In the genomic region with DNA sequence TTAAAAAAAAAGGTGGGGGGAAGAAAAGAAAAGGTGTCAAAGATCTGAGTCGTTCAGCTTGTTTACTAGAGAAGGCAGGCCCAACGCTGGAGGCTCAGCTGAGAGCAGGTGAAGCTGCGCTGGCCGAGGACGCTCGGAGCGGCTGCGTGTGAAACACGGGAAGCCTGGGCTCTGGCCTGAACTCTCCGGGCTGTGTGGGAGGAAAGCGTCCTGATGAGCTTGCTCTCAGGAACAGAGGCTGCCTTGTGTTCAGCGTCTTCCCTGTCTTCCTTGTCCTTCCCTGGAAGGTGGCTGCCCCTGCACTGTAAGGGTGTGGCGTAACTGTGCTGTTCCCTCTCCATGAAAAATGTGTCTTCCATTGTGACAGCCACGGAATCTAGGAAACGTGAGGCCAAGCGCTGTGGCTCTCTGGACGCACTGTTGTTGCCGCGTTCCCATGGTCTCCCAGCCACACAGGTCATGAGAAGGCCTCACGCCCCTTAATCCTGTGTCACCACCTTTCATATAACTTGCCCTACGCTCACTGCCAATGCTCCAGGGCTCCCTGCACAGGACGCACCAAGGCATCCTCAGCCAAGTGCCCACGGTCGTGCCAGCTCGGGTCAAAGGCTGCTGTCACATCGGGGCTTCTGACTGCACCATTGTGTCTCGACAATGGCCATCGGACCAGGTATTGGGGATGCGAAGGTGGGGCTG, we compare ENCODE assay signal across 18 cellular contexts. TPM values are rescaled to one million over a fixed set of nuclear protein-coding genes. Genes with fewer than 3 reads are reported as not detected.
A peak's percentile ranks its signal among the peaks of the same experiment; 100 is the strongest.
DNase-seq lines count a peak whose midpoint lies in the region; ATAC-seq and TF ChIP-seq lines count a peak whose summit lies in the region.
"Had no signal": no experiment of that assay in that cellular context is flagged by ENCODE, and none has a peak within 500 bp of the region (broad histone marks: within the 10 kb centered on the region; RNA-seq: fewer than 3 reads in every experiment).

No MANE protein-coding gene starts in this region.

- peaks cover 94% of the 10 kb centered on the region for H3K36me3 Mint-ChIP-seq in activated T-cell treated with anti-CD3 and anti-CD28 coated beads, Interleukin-2, amount 50 U/mL, for 24 hours (ENCODE audit: low read depth)
- peaks cover 12 to 18% of the 10 kb centered on the region in 2 donors for H3K36me3 Mint-ChIP-seq in activated T-cell treated with anti-CD3 and anti-CD28 coated beads, Interleukin-2, amount 50 U/mL, for 72 hours (ENCODE audit: insufficient read depth in 2 of 2)
- no peaks in the 10 kb centered on the region for H3K36me3 Mint-ChIP-seq in H9 (ENCODE audit: insufficient read depth in 1 of 3, low read depth in 3 of 3)
- no peaks in the 10 kb centered on the region for H3K36me3 Mint-ChIP-seq in progenitor cell of endocrine pancreas (ENCODE audit: insufficient read depth)

- H3K4me1 Mint-ChIP-seq in activated T-cell treated with anti-CD3 and anti-CD28 coated beads, Interleukin-2, amount 50 U/mL, for 24 hours (ENCODE audit: low read depth), result no peaks in the 10 kb centered on the region
- no peaks in the 10 kb centered on the region for H3K4me1 Mint-ChIP-seq in activated T-cell treated with anti-CD3 and anti-CD28 coated beads, Interleukin-2, amount 50 U/mL, for 72 hours (ENCODE audit: low read depth)
- H3K4me1 Mint-ChIP-seq in H9 (peaks cover 3 to 5% of the 10 kb centered on the region in 2 experiments; a peak in 2 of 4 replicates), progenitor cell of endocrine pancreas (ENCODE audit: low read depth) (peaks cover 2% of the 10 kb centered on the region)

- H2BK5ac ChIP-seq in H9 (ENCODE audit: insufficient read length, low read length), result no peak overlapping the region

- H3K9ac ChIP-seq in H9 (ENCODE audit: extremely low read depth, insufficient read length, low read length), result no peak overlapping the region
- H3K9ac ChIP-seq: BLaER1 had no signal

- H3K9me3 ChIP-seq in H9 (ENCODE audit: control insufficient read depth, low read depth, low read length), result no peaks in the 10 kb centered on the region
- H3K9me3 ChIP-seq: BLaER1 had no signal

- DNase-seq in activated T-cell treated with anti-CD3 and anti-CD28 coated beads, Interleukin-2, amount 50 U/mL, for 24 hours, result no peak
- DNase-seq in activated T-cell treated with anti-CD3 and anti-CD28 coated beads, Interleukin-2, amount 50 U/mL, for 72 hours, result no peak
- DNase-seq in H9, result peak; percentile 19
- peak; percentile 57 for DNase-seq in islet precursor cell
- no peak for DNase-seq in progenitor cell of endocrine pancreas (ENCODE audit: low spot score, unreplicated experiment)
- DNase-seq in activated CD4-positive, alpha-beta T cell treated with anti-CD3 and anti-CD28 coated beads for 1 hour, result no peak
- no peak for DNase-seq in T-helper 9 cell
- DNase-seq in NCI-H510A treated with DMSO at 0.1 percent for 48 hours (lab: John Stamatoyannopoulos, UW), result no peak
- DNase-seq: CD8-positive, alpha-beta memory T cell; GF-D8; MV-4-11; NCI-H1417 treated with DMSO at 0.1 percent for 48 hours; NCI-H2029 treated with DMSO at 0.1 percent for 48 hours; NCI-H2227 treated with DMSO at 0.1 percent for 48 hours; NCI-H69 had no signal

- H3K79me2 ChIP-seq in H9 (ENCODE audit: insufficient read depth, low read length), result no peaks in the 10 kb centered on the region

- no peaks in the 10 kb centered on the region for H3K79me1 ChIP-seq in H9 (ENCODE audit: insufficient read depth, low read depth, low read length, poor library complexity, severe bottlenecking)

- no peak overlapping the region for H2AFZ ChIP-seq in H9 (ENCODE audit: low read length)

- H3K27me3 Mint-ChIP-seq in activated T-cell treated with anti-CD3 and anti-CD28 coated beads, Interleukin-2, amount 50 U/mL, for 24 hours, result no peaks in the 10 kb centered on the region
- H3K27me3 Mint-ChIP-seq in activated T-cell treated with anti-CD3 and anti-CD28 coated beads, Interleukin-2, amount 50 U/mL, for 72 hours (ENCODE audit: low read depth), result no peaks in the 10 kb centered on the region
- H3K27me3 Mint-ChIP-seq in H9 (ENCODE audit: low read depth) (no peaks in the 10 kb centered on the region; the same call in 1 of the 2 replicates), progenitor cell of endocrine pancreas (peaks cover 16% of the 10 kb centered on the region)
- H3K27me3 Mint-ChIP-seq: CD8-positive, alpha-beta memory T cell had no signal

- no peaks in the 10 kb centered on the region for H3K9me3 Mint-ChIP-seq in activated T-cell treated with anti-CD3 and anti-CD28 coated beads, Interleukin-2, amount 50 U/mL, for 24 hours
- H3K9me3 Mint-ChIP-seq in activated T-cell treated with anti-CD3 and anti-CD28 coated beads, Interleukin-2, amount 50 U/mL, for 72 hours, result no peaks in the 10 kb centered on the region
- H3K9me3 Mint-ChIP-seq in H9, result no peaks in the 10 kb centered on the region
- no peaks in the 10 kb centered on the region for H3K9me3 Mint-ChIP-seq in progenitor cell of endocrine pancreas (ENCODE audit: low read depth)
- H3K9me3 Mint-ChIP-seq: CD8-positive, alpha-beta memory T cell had no signal

- H3T11ph ChIP-seq in H9 (ENCODE audit: low read length), result no peak overlapping the region

- no peak overlapping the region for H3K4me3 Mint-ChIP-seq in activated T-cell treated with anti-CD3 and anti-CD28 coated beads, Interleukin-2, amount 50 U/mL, for 24 hours
- H3K4me3 Mint-ChIP-seq in activated T-cell treated with anti-CD3 and anti-CD28 coated beads, Interleukin-2, amount 50 U/mL, for 72 hours, result no peak overlapping the region
- H3K4me3 Mint-ChIP-seq in H9 (no peak overlapping the region), progenitor cell of endocrine pancreas (ENCODE audit: low read depth) (no peak overlapping the region)
- H3K4me3 Mint-ChIP-seq: CD8-positive, alpha-beta memory T cell had no signal

- H3K23me2 ChIP-seq in H9 (ENCODE audit: insufficient read length, low read depth, low read length, poor library complexity, severe bottlenecking), result no peaks in the 10 kb centered on the region

- H3K4ac ChIP-seq in H9 (ENCODE audit: low read depth, low read length), result no peak overlapping the region

- H4K5ac ChIP-seq in H9 (ENCODE audit: insufficient read length, low read depth, low read length), result no peak overlapping the region

- peak overlapping the region; percentile 44 for H3K27ac Mint-ChIP-seq in activated T-cell treated with anti-CD3 and anti-CD28 coated beads, Interleukin-2, amount 50 U/mL, for 24 hours
- H3K27ac Mint-ChIP-seq in activated T-cell treated with anti-CD3 and anti-CD28 coated beads, Interleukin-2, amount 50 U/mL, for 72 hours, result no peak overlapping the region
- H3K27ac Mint-ChIP-seq in H9, result peak overlapping the region in 1 of 3 experiments; percentile 70; a peak in 1 of 7 replicates
- peak overlapping the region; percentile 71 for H3K27ac Mint-ChIP-seq in progenitor cell of endocrine pancreas

- no peak overlapping the region for H3K18ac ChIP-seq in H9 (ENCODE audit: insufficient read length, low read depth, low read length)

- no peak for ATAC-seq in activated T-cell treated with anti-CD3 and anti-CD28 coated beads, Interleukin-2, amount 50 U/mL, for 72 hours (replicated peaks in 1 of 2)

- H2AK5ac ChIP-seq in H9 (ENCODE audit: insufficient read length, low read length), result no peak overlapping the region

- TF ChIP-seq CTCF in H9 (conservative IDR thresholded peaks at IDR 0.05) (no peak), progenitor cell of endocrine pancreas (IDR thresholded peaks at IDR 0.05; ENCODE audit: unreplicated experiment) (no peak)

- H4K91ac ChIP-seq in H9 (ENCODE audit: insufficient read length, low read depth, low read length), result no peak overlapping the region

- no peak overlapping the region for H3K56ac ChIP-seq in H9 (ENCODE audit: insufficient read length, low read depth, low read length)

- no peak overlapping the region for H3K4me2 ChIP-seq in H9 (ENCODE audit: insufficient read depth, insufficient read length, low read length)
- H3K4me2 ChIP-seq: BLaER1 had no signal

- no CpG with 5 or more reads among the region's 29 CpGs for WGBS in H9 (ENCODE audit: extremely low coverage, insufficient read length, low lambda C conversion rate)

- no peaks in the 10 kb centered on the region for H4K20me1 ChIP-seq in H9 (ENCODE audit: control insufficient read depth, insufficient read depth, insufficient read length)
- H4K20me1 ChIP-seq: BLaER1 had no signal

- H4K8ac ChIP-seq in H9 (replicated peaks; ENCODE audit: insufficient read length, low read depth, low read length), result no peak overlapping the region

- no peak overlapping the region for H2BK12ac ChIP-seq in H9 (ENCODE audit: insufficient read length, low read depth, low read length)

- H2BK120ac ChIP-seq in H9 (ENCODE audit: low read depth, low read length, poor library complexity, severe bottlenecking), result no peak overlapping the region

- H3K23ac ChIP-seq in H9 (ENCODE audit: insufficient read length, low read depth, low read length), result no peak overlapping the region

- H3K27me3 ChIP-seq in H9 (ENCODE audit: insufficient read depth, low read length), result no peaks in the 10 kb centered on the region
- H3K27me3 ChIP-seq: BLaER1 had no signal

- no peak overlapping the region for H2BK15ac ChIP-seq in H9 (ENCODE audit: low read depth, low read length)

- no peak overlapping the region for H2BK20ac ChIP-seq in H9 (ENCODE audit: low read depth, low read length, poor library complexity, severe bottlenecking)

- no peak overlapping the region for H3K14ac ChIP-seq in H9 (ENCODE audit: insufficient read depth, low read length)

- H3K4me1 ChIP-seq in H9 (ENCODE audit: insufficient read depth, low read length), result no peaks in the 10 kb centered on the region; the same call in 1 of the 2 replicates
- H3K4me1 ChIP-seq: BLaER1 had no signal

- H3K27ac ChIP-seq in H9 (ENCODE audit: insufficient read length, low read depth, low read length), result no peak overlapping the region
- H3K27ac ChIP-seq: 22Rv1, BLaER1, RWPE1 had no signal

RNA-seq across cellular contexts. Expression of gene IL15RA, which starts 15.8 kb away (rescaled TPM):
- 10 to 100 TPM; 23.7 to 30.0 TPM for total RNA-seq in activated T-cell treated with anti-CD3 and anti-CD28 coated beads, Interleukin-2, amount 50 U/mL, for 72 hours
- total RNA-seq in H9 (2021) (0.18 and 0.31 TPM in 2 replicates), progenitor cell of endocrine pancreas (0.48 and 1.5 TPM in 2 replicates)

Comparison
In these comparisons a context has a peak if more than half of its experiments do, and no peak if none do; other contexts are left out.
1. DNase-seq: peak in H9 (single experiment) and islet precursor cell (single experiment); none in activated T-cell treated with anti-CD3 and anti-CD28 coated beads, Interleukin-2, amount 50 U/mL, for 24 hours (single experiment), activated T-cell treated with anti-CD3 and anti-CD28 coated beads, Interleukin-2, amount 50 U/mL, for 72 hours (0 of 2), progenitor cell of endocrine pancreas (single experiment), activated CD4-positive, alpha-beta T cell treated with anti-CD3 and anti-CD28 coated beads for 1 hour (single experiment), T-helper 9 cell (single experiment) and NCI-H510A treated with DMSO at 0.1 percent for 48 hours (single experiment).